ENCODE assay signal across 8 cellular contexts in genomic region chr6:138593100-138593877, GRCh38.
DNase-seq lines count a peak whose midpoint lies in the region; ATAC-seq and TF ChIP-seq lines count a peak whose summit lies in the region.

No MANE protein-coding gene starts in this region.

- no peak overlapping the region for H3K23ac ChIP-seq in mesendoderm (ENCODE audit: low read length)

- H2BK120ac ChIP-seq in mesendoderm (ENCODE audit: low read depth, low read length): no peak overlapping the region

- no peak overlapping the region for H2AK5ac ChIP-seq in mesendoderm (ENCODE audit: low read length)

- no peak overlapping the region for H4K8ac ChIP-seq in mesendoderm (ENCODE audit: low read depth, low read length)

- H3K9ac ChIP-seq in mesendoderm (ENCODE audit: low read length): peak overlapping the region; percentile 0

- peak overlapping the region; percentile 37 for H3K27ac Mint-ChIP-seq in T-helper 2 cell treated with Interferon-gamma antibody and Interleukin-4, amounts not matched to agents 5 μg/mL and 100 μg/mL, for 36 hours

- H3K79me2 ChIP-seq in mesendoderm (ENCODE audit: control insufficient read depth, insufficient read depth, low read length): peaks cover 2% of the 10 kb centered on the region

- H2BK15ac ChIP-seq in mesendoderm (replicated peaks; ENCODE audit: low read depth): no peak overlapping the region

- H3K4me3 ChIP-seq in coronary artery (peak overlapping the region; percentile 55), mesendoderm (ENCODE audit: low read length) (no peak overlapping the region)

- H3K9me3 Mint-ChIP-seq in T-helper 2 cell treated with Interferon-gamma antibody and Interleukin-4, amounts not matched to agents 5 μg/mL and 100 μg/mL, for 36 hours: no peaks in the 10 kb centered on the region

- no peak overlapping the region for H3K4me2 ChIP-seq in mesendoderm (ENCODE audit: low read length)

- TF ChIP-seq CTCF in coronary artery (IDR thresholded peaks at IDR 0.05): no peak

- no peak overlapping the region for H3K18ac ChIP-seq in mesendoderm (ENCODE audit: low read length)

- H3K4me1 ChIP-seq in mesendoderm (ENCODE audit: control insufficient read depth, low read depth, low read length): peaks cover 6% of the 10 kb centered on the region

- H3K4me1 Mint-ChIP-seq in T-helper 2 cell treated with Interferon-gamma antibody and Interleukin-4, amounts not matched to agents 5 μg/mL and 100 μg/mL, for 36 hours (ENCODE audit: low read depth): peaks cover 36% of the 10 kb centered on the region

- DNase-seq in COLO829 (ENCODE audit: low spot score) (peak; percentile 84), coronary artery (ENCODE audit: low spot score) (no peak), mesendoderm (peak; percentile 64), stromal cell of bone marrow (ENCODE audit: low read depth) (peak; percentile 98), NCI-H2081 (lab: John Stamatoyannopoulos, UW) (no peak)
- DNase-seq in T-helper 2 cell treated with Interferon-gamma antibody and Interleukin-4, amounts not matched to agents 5 μg/mL and 100 μg/mL, for 36 hours (ENCODE audit: low spot score): peak; percentile 72

- no peak overlapping the region for H3K56ac ChIP-seq in mesendoderm (ENCODE audit: low read length)

- H3K4me3 Mint-ChIP-seq in T-helper 2 cell treated with Interferon-gamma antibody and Interleukin-4, amounts not matched to agents 5 μg/mL and 100 μg/mL, for 36 hours: peak overlapping the region; percentile 58

- H3K27ac ChIP-seq in coronary artery: peak overlapping the region; percentile 38 to 82
- H3K27ac ChIP-seq in mesendoderm (ENCODE audit: low read depth, low read length): no peak overlapping the region

- H3K27me3 ChIP-seq in mesendoderm (ENCODE audit: insufficient read depth, low read length, poor library complexity): no peaks in the 10 kb centered on the region

- H2BK5ac ChIP-seq in mesendoderm (ENCODE audit: low read length): no peak overlapping the region

- no peak overlapping the region for H3K4ac ChIP-seq in mesendoderm (ENCODE audit: low read depth, low read length)

- ATAC-seq in GM21367 (IDR thresholded peaks at IDR 0.05; ENCODE audit: unreplicated experiment) (peak; percentile 68), HG03558 (IDR thresholded peaks at IDR 0.05; ENCODE audit: extremely low read depth, unreplicated experiment) (peak; percentile 83)

- H3K27me3 Mint-ChIP-seq in T-helper 2 cell treated with Interferon-gamma antibody and Interleukin-4, amounts not matched to agents 5 μg/mL and 100 μg/mL, for 36 hours (ENCODE audit: low read depth): no peaks in the 10 kb centered on the region

- no CpG with 5 or more reads among the region's 12 CpGs for WGBS in mesendoderm (ENCODE audit: extremely low coverage, insufficient coverage, low lambda C conversion rate)

- no peaks in the 10 kb centered on the region for H3K36me3 ChIP-seq in mesendoderm (ENCODE audit: control insufficient read depth, insufficient read depth, low read length)

- no peak overlapping the region for H4K5ac ChIP-seq in mesendoderm (ENCODE audit: low read length)

- H3K36me3 Mint-ChIP-seq in T-helper 2 cell treated with Interferon-gamma antibody and Interleukin-4, amounts not matched to agents 5 μg/mL and 100 μg/mL, for 36 hours (ENCODE audit: low read depth): no peaks in the 10 kb centered on the region

- H3K79me1 ChIP-seq in mesendoderm (ENCODE audit: low read length): peaks cover 6% of the 10 kb centered on the region

Comparison
In these comparisons a context has a peak if more than half of its experiments do, and no peak if none do; other contexts are left out.
1. DNase-seq: peak in COLO829 (single experiment), T-helper 2 cell treated with Interferon-gamma antibody and Interleukin-4, amounts not matched to agents 5 μg/mL and 100 μg/mL, for 36 hours (single experiment), mesendoderm (single experiment) and stromal cell of bone marrow (single experiment); none in coronary artery (single experiment) and NCI-H2081 (0 of 2).